In genomic region chr6:135438907-135439535, GRCh38 we compare ENCODE assay signal across 8 cellular contexts. TPM values are rescaled to one million over a fixed set of nuclear protein-coding genes. Genes with fewer than 3 reads are reported as not detected.
DNase-seq lines count a peak whose midpoint lies in the region; ATAC-seq and TF ChIP-seq lines count a peak whose summit lies in the region.

No MANE protein-coding gene starts in this region.

- peaks cover 10% of the 10 kb centered on the region for H3K4me1 Mint-ChIP-seq in T-helper 17 cell

- H3K27ac ChIP-seq in KMS-11 (no peak overlapping the region), body of pancreas (no peak overlapping the region), uterus (no peak overlapping the region)

- no peak overlapping the region for H3K4me3 ChIP-seq in KMS-11 (IDR thresholded peaks at IDR 0.05; ENCODE audit: insufficient read depth, low read depth, low read length)
- H3K4me3 ChIP-seq in body of pancreas: no peak overlapping the region
- H3K4me3 ChIP-seq in uterus: no peak overlapping the region

- no peak overlapping the region for H3K9ac ChIP-seq in KMS-11

- TF ChIP-seq CTCF in GM12874 (IDR thresholded peaks at IDR 0.05; ENCODE audit: insufficient read depth, low read depth, low read length): peak; percentile 28; the same call in 1 of the 2 replicates
- peak; percentile 83 for TF ChIP-seq CTCF in KMS-11 (conservative IDR thresholded peaks at IDR 0.05; ENCODE audit: low read depth, low read length)
- TF ChIP-seq CTCF in body of pancreas (IDR thresholded peaks at IDR 0.05): peak in 3 of 7 experiments; percentile 6 to 24 (median 23)
- TF ChIP-seq CTCF in uterus (IDR thresholded peaks at IDR 0.05): no peak

- H4K20me1 ChIP-seq in KMS-11 (ENCODE audit: insufficient read depth): no peaks in the 10 kb centered on the region

- H3K4me2 ChIP-seq in KMS-11: peak overlapping the region; percentile 83

- no peaks in the 10 kb centered on the region for H3K79me2 ChIP-seq in KMS-11 (ENCODE audit: insufficient read depth, low read depth)

- peak; percentile 58 for ATAC-seq in T-helper 17 cell
- ATAC-seq in body of pancreas: no peak
- ATAC-seq in GM18520 (IDR thresholded peaks at IDR 0.05; ENCODE audit: unreplicated experiment): no peak

- H3K36me3 ChIP-seq in KMS-11 (ENCODE audit: insufficient read depth) (no peaks in the 10 kb centered on the region; the same call in 1 of the 2 replicates), body of pancreas (replicated peaks in 1 of 2; ENCODE audit: insufficient read depth in 1 of 2, low read depth in 2 of 2) (peaks cover 0 to 9% of the 10 kb centered on the region in 2 donors), uterus (no peaks in the 10 kb centered on the region)

- intact Hi-C loops in body of pancreas (cut with DNase I): no loop called here
- intact Hi-C loops in uterus (cut with DNase I; ENCODE audit: low total_unique reads): no loop called here

- TF ChIP-seq POLR2A in body of pancreas (IDR thresholded peaks at IDR 0.05) (no peak), uterus (IDR thresholded peaks at IDR 0.05) (no peak)

- no peaks in the 10 kb centered on the region for H3K27me3 ChIP-seq in KMS-11 (ENCODE audit: insufficient read depth, low read depth)
- no peaks in the 10 kb centered on the region for H3K27me3 ChIP-seq in body of pancreas
- no peaks in the 10 kb centered on the region for H3K27me3 ChIP-seq in uterus

- H3K4me1 ChIP-seq in KMS-11 (ENCODE audit: low read depth, poor library complexity, severe bottlenecking) (peaks cover 34% of the 10 kb centered on the region), body of pancreas (no peaks in the 10 kb centered on the region), uterus (no peaks in the 10 kb centered on the region)

- WGBS in body of pancreas, 2 donors: 29 to 55% methylated on average over 3 of the region's 3 CpGs

- DNase-seq in ACHN (peak; percentile 19), T-helper 17 cell (no peak), inferior parietal cortex (ENCODE audit: extremely low spot score) (peak; percentile 24), body of pancreas (no peak), uterus (no peak)

- peaks cover 1% of the 10 kb centered on the region for H3K36me3 Mint-ChIP-seq in T-helper 17 cell (ENCODE audit: low read depth)

- no peak overlapping the region for H2AFZ ChIP-seq in KMS-11 (ENCODE audit: low read depth)

- no peaks in the 10 kb centered on the region for H3K9me3 ChIP-seq in T-helper 17 cell (ENCODE audit: control insufficient read depth, low read length, poor library complexity, severe bottlenecking)
- no peaks in the 10 kb centered on the region for H3K9me3 ChIP-seq in body of pancreas
- H3K9me3 ChIP-seq in uterus: no peaks in the 10 kb centered on the region

- in situ Hi-C loops in ACHN (cut with HindIII; ENCODE audit: low pct_ligation_motif_present, low pct_unique_long_range_greater_than_20kb, low sequenced_read_pairs): no loop called here

- peak overlapping the region; percentile 16 for H3K27ac Mint-ChIP-seq in T-helper 17 cell

- H3K4me3 Mint-ChIP-seq in T-helper 17 cell: no peak overlapping the region

- no peaks in the 10 kb centered on the region for H3K27me3 Mint-ChIP-seq in T-helper 17 cell

RNA-seq across cellular contexts. Expression of gene AHI1, which starts 58.5 kb away (rescaled TPM):
- total RNA-seq in T-helper 17 cell: 10 to 100 TPM; 27.6 to 29.0 TPM
- 100 to 1,000 TPM in 1 of 2 donors, 10 to 100 TPM in 1; 20.2 to 107 TPM for total RNA-seq in body of pancreas
- 10 to 100 TPM; 43.5 to 85.1 (median 47.3) TPM for total RNA-seq in uterus

Comparison
In these comparisons a context has a peak if more than half of its experiments do, and no peak if none do; other contexts are left out.
1. DNase-seq: peak in ACHN (single experiment) and inferior parietal cortex (single experiment); none in T-helper 17 cell (0 of 3), body of pancreas (0 of 4) and uterus (0 of 2).
2. CTCF ChIP-seq: peak in GM12874 (single experiment) and KMS-11 (single experiment); none in uterus (0 of 4).